In the genomic region with DNA sequence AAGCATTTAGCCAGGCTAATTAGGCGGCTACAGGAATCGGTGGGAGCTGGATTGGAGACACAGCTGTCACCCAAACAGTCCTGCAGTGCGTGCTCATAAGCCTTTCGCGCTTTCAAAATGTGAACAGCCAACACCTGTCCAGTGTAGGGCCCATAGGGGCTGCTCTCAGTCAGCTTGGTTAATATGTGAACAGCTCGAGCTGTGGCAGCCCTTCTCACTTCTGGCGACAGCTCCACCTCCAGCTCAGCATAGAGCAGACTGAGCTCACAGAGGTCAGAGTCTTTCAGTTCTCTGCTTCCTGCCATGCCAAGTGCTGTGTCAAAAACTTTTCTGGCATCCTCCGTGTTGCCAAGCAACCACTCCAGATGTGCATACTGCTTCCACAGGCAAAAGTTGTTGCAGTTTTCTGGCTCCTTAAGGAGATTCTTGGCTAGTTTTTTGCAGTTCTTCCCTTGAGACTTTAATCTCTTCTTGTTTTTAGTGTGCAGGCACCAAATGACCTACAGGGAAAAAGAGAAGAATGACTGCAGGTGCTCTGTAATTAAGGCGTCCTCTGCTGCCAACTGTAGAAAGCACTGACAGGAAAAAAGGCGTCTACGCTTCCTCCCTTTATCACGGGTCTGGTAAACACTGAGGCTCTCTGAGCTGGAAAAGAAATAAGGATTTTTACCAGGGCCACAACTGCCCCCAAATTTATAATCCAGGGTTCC, we compare ENCODE assay signal across 2 cellular contexts.
TF ChIP-seq lines count a peak whose summit lies in the region.

No MANE protein-coding gene starts in this region.

TF ChIP-seq in IMR-90, 13 proteins besides CTCF, POLR2A, EP300 and RAD21 (continued from another document):
- TF ChIP-seq CEBPB (IDR thresholded peaks at IDR 0.05; ENCODE audit: low read depth, low read length): no peak
- no peak for TF ChIP-seq CHD1 (IDR thresholded peaks at IDR 0.05; ENCODE audit: low read depth, low read length)

TF ChIP-seq in WTC11, 78 proteins besides CTCF, POLR2A, EP300 and RAD21 (continued from another document):
- TF ChIP-seq, protein P1, sequence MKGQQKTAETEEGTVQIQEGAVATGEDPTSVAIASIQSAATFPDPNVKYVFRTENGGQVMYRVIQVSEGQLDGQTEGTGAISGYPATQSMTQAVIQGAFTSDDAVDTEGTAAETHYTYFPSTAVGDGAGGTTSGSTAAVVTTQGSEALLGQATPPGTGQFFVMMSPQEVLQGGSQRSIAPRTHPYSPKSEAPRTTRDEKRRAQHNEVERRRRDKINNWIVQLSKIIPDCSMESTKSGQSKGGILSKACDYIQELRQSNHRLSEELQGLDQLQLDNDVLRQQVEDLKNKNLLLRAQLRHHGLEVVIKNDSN (CRISPR knock-in tag; IDR thresholded peaks at IDR 0.05): no peak
